ENCODE assay signal across 8 cellular contexts in genomic region chr11:65382804-65383368, GRCh38. TPM values are rescaled to one million over a fixed set of nuclear protein-coding genes. Genes with fewer than 3 reads are reported as not detected.
A peak's percentile ranks its signal among the peaks of the same experiment; 100 is the strongest.
DNase-seq lines count a peak whose midpoint lies in the region; ATAC-seq and TF ChIP-seq lines count a peak whose summit lies in the region.

No MANE protein-coding gene starts in this region.

- H3K9me3 ChIP-seq in SJSA1 (replicated peaks), result peaks cover 3% of the 10 kb centered on the region; the same call in 1 of the 2 replicates

- no peak for ATAC-seq in GM21825 (IDR thresholded peaks at IDR 0.05; ENCODE audit: unreplicated experiment)

- H3K4me1 ChIP-seq in SJSA1 (replicated peaks), result peaks cover 71% of the 10 kb centered on the region

- H3K27ac ChIP-seq in SJSA1, result peak overlapping the region; percentile 92
- H3K27ac ChIP-seq in skin epidermis, result peak overlapping the region; percentile 67 to 99 (median 96)

- H3K4me3 ChIP-seq in SJSA1 (peak overlapping the region; percentile 1; the same call in 1 of the 2 replicates), fibroblast of mammary gland (ENCODE audit: control insufficient read depth, low read depth, low read length) (peak overlapping the region; percentile 28), skin epidermis (peak overlapping the region; percentile 15 to 44 (median 38))

- no peak for TF ChIP-seq CTCF in fibroblast of mammary gland (conservative IDR thresholded peaks at IDR 0.05; ENCODE audit: control insufficient read depth, insufficient read depth, low read depth, low read length)

- peaks cover 18% of the 10 kb centered on the region for H3K36me3 ChIP-seq in SJSA1

- no peaks in the 10 kb centered on the region for H3K27me3 ChIP-seq in SJSA1 (replicated peaks)

- DNase-seq in DMS153 (lab: John Stamatoyannopoulos, UW) (peak; percentile 94), DMS153 treated with DMSO at 0.1 percent for 48 hours (lab: John Stamatoyannopoulos, UW; ENCODE audit: unreplicated experiment) (no peak), SJSA1 (ENCODE audit: low read depth in 1 of 2, low spot score in 2 of 2) (no peak), fibroblast of mammary gland (ENCODE audit: low read depth) (no peak), UCSD-AML1 (lab: John Stamatoyannopoulos, UW; ENCODE audit: unreplicated experiment) (no peak), putamen (ENCODE audit: low spot score) (no peak)

RNA-seq across cellular contexts. Expression of gene SLC25A45, which starts 0.4 kb away (rescaled TPM):
- 3.1 and 5.3 TPM in 2 replicates for total RNA-seq in SJSA1 (2014; rRNA removed; shearing (Covaris generic))

RNA-seq across cellular contexts. Expression of gene FRMD8, which starts 3.6 kb away (rescaled TPM):
- 90.2 and 125 TPM in 2 replicates for total RNA-seq in SJSA1 (2014; rRNA removed; shearing (Covaris generic))

RNA-seq across cellular contexts. Expression of gene TIGD3, which starts 28.3 kb away (rescaled TPM):
- 0.25 TPM in 1 of 2 replicates, not detected in the other for total RNA-seq in SJSA1 (2014; rRNA removed; shearing (Covaris generic))

RNA-seq across cellular contexts. Expression of gene NEAT1, which starts 39.7 kb away (rescaled TPM):
- total RNA-seq in SJSA1 (2014; rRNA removed; shearing (Covaris generic)), result 6.9 and 12.1 TPM in 2 replicates

RNA-seq across cellular contexts. Expression of gene DPF2, which starts 49.2 kb away (rescaled TPM):
- 87.6 and 105 TPM in 2 replicates for total RNA-seq in SJSA1 (2014; rRNA removed; shearing (Covaris generic))
